Comparison of ENCODE assay signal across 21 cellular contexts in genomic region chr4:84384801-84385582, GRCh38.
"Had no signal": no experiment of that assay in that cellular context is flagged by ENCODE, and none has a peak within 500 bp of the region (broad histone marks: within the 10 kb centered on the region; RNA-seq: fewer than 3 reads in every experiment).

No MANE protein-coding gene starts in this region.

- H3K9me3 Mint-ChIP-seq: stimulated activated naive CD8-positive, alpha-beta T cell treated with anti-CD3 and anti-CD28 coated beads, Interleukin-15, Interleukin-2, amounts not matched to agents 100 ng/mL and 50 ng/mL, for 24 hours had no signal

- H3K27me3 ChIP-seq: esophagus muscularis mucosa, spleen, testis, tibial nerve had no signal

- H3K4me3 ChIP-seq: esophagus muscularis mucosa, gastrocnemius medialis, heart right ventricle, spleen, testis, tibial nerve had no signal

- ATAC-seq: effector memory CD8-positive, alpha-beta T cell; gastrocnemius medialis; heart right ventricle; left cardiac atrium; left ventricle myocardium superior; sciatic nerve; stimulated activated memory B cell treated with anti-CD40 and anti-IgM and Interleukin-4, amounts not matched to agents 10 μg/mL and 1 μg/mL and 100 μg/mL, for 72 hours had no signal

- H3K36me3 Mint-ChIP-seq: naive B cell; stimulated activated memory B cell treated with anti-CD40 and anti-IgM and Interleukin-4, amounts not matched to agents 10 μg/mL and 1 μg/mL and 100 μg/mL, for 72 hours had no signal

- H3K9me3 ChIP-seq: esophagus muscularis mucosa, gastrocnemius medialis, heart right ventricle, spleen, testis, tibial nerve had no signal

- H3K27me3 Mint-ChIP-seq: stimulated activated memory B cell treated with anti-CD40 and anti-IgM and Interleukin-4, amounts not matched to agents 10 μg/mL and 1 μg/mL and 100 μg/mL, for 72 hours had no signal

- DNase-seq: effector memory CD8-positive, alpha-beta T cell; gastrocnemius medialis; heart right ventricle; hypothalamus; kidney; left cardiac atrium; left ventricle myocardium superior; mesendoderm; naive B cell; posterior cingulate gyrus; spleen; stimulated activated CD4-positive, alpha-beta T cell treated with anti-CD3 and anti-CD28 coated beads, Interleukin-15, amount 100 ng/mL, for 24 hours; stimulated activated CD4-positive, alpha-beta T cell treated with anti-CD3 and anti-CD28 coated beads, Interleukin-1b, Interleukin-23, amount 100 ng/mL, for 48 hours; stimulated activated CD4-positive, alpha-beta T cell treated with anti-CD3 and anti-CD28 coated beads, Interleukin-4, amount 100 ng/mL, for 24 hours; testis had no signal

- H3K27ac Mint-ChIP-seq: effector memory CD8-positive, alpha-beta T cell; naive B cell; stimulated activated memory B cell treated with anti-CD40 and anti-IgM and Interleukin-4, amounts not matched to agents 10 μg/mL and 1 μg/mL and 100 μg/mL, for 72 hours; stimulated activated naive CD8-positive, alpha-beta T cell treated with anti-CD3 and anti-CD28 coated beads, Interleukin-15, Interleukin-2, amounts not matched to agents 100 ng/mL and 50 ng/mL, for 24 hours had no signal

- H3K4me1 Mint-ChIP-seq: naive B cell; stimulated activated memory B cell treated with anti-CD40 and anti-IgM and Interleukin-4, amounts not matched to agents 10 μg/mL and 1 μg/mL and 100 μg/mL, for 72 hours had no signal

- H3K4me3 Mint-ChIP-seq: effector memory CD8-positive, alpha-beta T cell; naive B cell; stimulated activated memory B cell treated with anti-CD40 and anti-IgM and Interleukin-4, amounts not matched to agents 10 μg/mL and 1 μg/mL and 100 μg/mL, for 72 hours; stimulated activated naive CD8-positive, alpha-beta T cell treated with anti-CD3 and anti-CD28 coated beads, Interleukin-15, Interleukin-2, amounts not matched to agents 100 ng/mL and 50 ng/mL, for 24 hours had no signal

- H3K4me1 ChIP-seq: esophagus muscularis mucosa, gastrocnemius medialis, heart right ventricle, spleen, testis, tibial nerve had no signal

- H3K27ac ChIP-seq: epithelial cell of prostate, esophagus muscularis mucosa, gastrocnemius medialis, heart right ventricle, spleen, testis, tibial nerve had no signal

- H3K36me3 ChIP-seq: esophagus muscularis mucosa, gastrocnemius medialis, heart right ventricle, spleen, tibial nerve had no signal
